In the genomic region with DNA sequence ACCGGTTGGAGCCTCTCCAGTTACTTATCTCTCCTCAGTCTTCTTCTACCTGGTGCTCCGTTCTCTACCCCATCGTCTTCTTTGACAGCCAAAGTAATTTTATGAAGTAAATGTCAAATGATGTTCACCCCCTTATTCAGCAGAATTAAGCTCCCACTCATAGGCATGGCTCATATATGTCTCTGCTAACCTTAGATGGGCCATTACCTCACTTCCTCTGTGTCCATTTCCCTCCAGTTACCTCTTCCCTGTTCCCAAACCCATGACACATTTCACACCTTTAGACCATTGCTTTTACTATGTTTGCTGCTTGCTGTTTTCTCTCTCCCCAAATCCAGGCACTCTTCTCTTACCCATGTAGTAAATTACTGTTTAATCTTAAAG, we compare ENCODE assay signal across 19 cellular contexts.
"Had no signal": no experiment of that assay in that cellular context is flagged by ENCODE, and none has a peak within 500 bp of the region (broad histone marks: within the 10 kb centered on the region; RNA-seq: fewer than 3 reads in every experiment).

No MANE protein-coding gene starts in this region.

- H3K4me3 Mint-ChIP-seq: central memory CD8-positive, alpha-beta T cell; stimulated activated naive B cell treated with anti-CD40 and anti-IgM and Interleukin-4, amounts not matched to agents 10 μg/mL and 1 μg/mL and 100 μg/mL, for 72 hours; T-cell had no signal

- H3K27ac Mint-ChIP-seq: stimulated activated naive B cell treated with anti-CD40 and anti-IgM and Interleukin-4, amounts not matched to agents 10 μg/mL and 1 μg/mL and 100 μg/mL, for 72 hours; T-cell had no signal

- H3K36me3 Mint-ChIP-seq: stimulated activated naive B cell treated with anti-CD40 and anti-IgM and Interleukin-4, amounts not matched to agents 10 μg/mL and 1 μg/mL and 100 μg/mL, for 72 hours had no signal

- H3K27me3 ChIP-seq: ascending aorta, colonic mucosa, sigmoid colon, spleen, tibial artery had no signal

- H3K9ac ChIP-seq: parathyroid adenoma had no signal

- H3K27ac ChIP-seq: ascending aorta, colonic mucosa, lower lobe of right lung, parathyroid adenoma, sigmoid colon, SK-N-MC, spleen, tibial artery, VCaP had no signal

- H3K4me1 ChIP-seq: ascending aorta, colonic mucosa, lower lobe of right lung, parathyroid adenoma, sigmoid colon, spleen, tibial artery had no signal

- DNase-seq: activated CD4-positive, CD25-positive, alpha-beta regulatory T cell treated with anti-CD3 and anti-CD28 coated beads, Interleukin-2, amount 50 U/mL, for 72 hours; activated gamma-delta T cell; colonic mucosa; foreskin melanocyte; lower lobe of right lung; naive thymus-derived CD8-positive, alpha-beta T cell; SHP77; sigmoid colon; spleen; stimulated activated CD4-positive, alpha-beta T cell treated with anti-CD3 and anti-CD28 coated beads, Interleukin-4, amount 100 ng/mL, for 4 hours; stimulated activated naive B cell treated with anti-CD40 and anti-IgM and Interleukin-4, amounts not matched to agents 10 μg/mL and 1 μg/mL and 100 μg/mL, for 72 hours; substantia nigra; T-cell; tibial artery had no signal

- H3K4me3 ChIP-seq: ascending aorta, colonic mucosa, lower lobe of right lung, sigmoid colon, SK-N-MC, spleen, tibial artery had no signal

- H3K36me3 ChIP-seq: ascending aorta, colonic mucosa, lower lobe of right lung, sigmoid colon, spleen, tibial artery had no signal

- H3K79me2 ChIP-seq: parathyroid adenoma had no signal

- H2AFZ ChIP-seq: parathyroid adenoma had no signal

- H3K4me1 Mint-ChIP-seq: central memory CD8-positive, alpha-beta T cell; stimulated activated naive B cell treated with anti-CD40 and anti-IgM and Interleukin-4, amounts not matched to agents 10 μg/mL and 1 μg/mL and 100 μg/mL, for 72 hours had no signal

- ATAC-seq: lower lobe of right lung; naive thymus-derived CD8-positive, alpha-beta T cell; stimulated activated naive B cell treated with anti-CD40 and anti-IgM and Interleukin-4, amounts not matched to agents 10 μg/mL and 1 μg/mL and 100 μg/mL, for 72 hours; T-cell had no signal

- H3K27me3 Mint-ChIP-seq: central memory CD8-positive, alpha-beta T cell; naive thymus-derived CD8-positive, alpha-beta T cell; T-cell had no signal

- H3K9me3 ChIP-seq: ascending aorta, colonic mucosa, lower lobe of right lung, tibial artery had no signal
